In the genomic region with DNA sequence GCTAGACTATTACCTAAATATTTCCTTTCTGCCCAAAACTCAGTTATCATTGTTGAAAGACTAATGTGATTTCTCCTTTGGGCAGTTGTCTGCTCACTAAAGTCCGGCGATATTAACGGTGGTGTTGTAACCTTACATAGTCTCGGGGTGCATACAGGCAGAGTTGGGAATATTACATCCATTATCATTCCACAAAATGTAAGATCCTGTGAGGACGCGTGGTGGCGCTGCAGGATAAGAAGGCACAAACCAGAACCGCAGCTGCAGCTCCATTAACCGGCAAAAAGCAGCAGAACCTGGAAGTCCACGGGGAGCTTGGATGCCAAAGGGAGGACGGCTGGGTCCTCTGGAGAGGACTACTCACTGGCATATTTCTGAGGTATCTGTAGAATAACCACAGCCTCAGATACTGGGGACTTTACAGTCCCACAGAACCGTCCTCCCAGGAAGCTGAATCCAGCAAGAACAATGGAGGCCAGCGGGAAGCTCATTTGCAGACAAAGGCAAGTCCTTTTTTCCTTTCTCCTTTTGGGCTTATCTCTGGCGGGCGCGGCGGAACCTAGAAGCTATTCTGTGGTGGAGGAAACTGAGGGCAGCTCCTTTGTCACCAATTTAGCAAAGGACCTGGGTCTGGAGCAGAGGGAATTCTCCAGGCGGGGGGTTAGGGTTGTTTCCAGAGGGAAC, we compare ENCODE assay signal across 9 cellular contexts. TPM values are rescaled to one million over a fixed set of nuclear protein-coding genes. Genes with fewer than 3 reads are reported as not detected.
DNase-seq lines count a peak whose midpoint lies in the region; ATAC-seq and TF ChIP-seq lines count a peak whose summit lies in the region.
"Not testable (repeated sequence)": the region's sequence is repeated elsewhere in the genome, so short reads cannot be mapped to it uniquely, and the experiment has no call there.
"Had no signal": no experiment of that assay in that cellular context is flagged by ENCODE, and none has a peak within 500 bp of the region (broad histone marks: within the 10 kb centered on the region; RNA-seq: fewer than 3 reads in every experiment).

A gene (plus strand): TSS at position 264 of the 684 bp plus-strand sequence. CDS start 205 bp downstream, at position 469.

- H3K79me2 ChIP-seq in DND-41 (ENCODE audit: insufficient read depth, low read length) = not testable (repeated sequence)

- not testable (repeated sequence) for H3K4me1 ChIP-seq in DND-41 (ENCODE audit: insufficient read depth, low read length); muscle layer of duodenum (ENCODE audit: control insufficient read depth in 1 of 2, insufficient read depth in 2 of 2, low read length in 2 of 2)

- not testable (repeated sequence) for H4K20me1 ChIP-seq in DND-41 (ENCODE audit: insufficient read depth, low read length)

- H3K4me1 Mint-ChIP-seq in IgD-negative memory B cell = not testable (repeated sequence)

- H3K9me3 ChIP-seq in DND-41 (ENCODE audit: insufficient read depth, low read length, severe bottlenecking) = not testable (repeated sequence)
- H3K9me3 ChIP-seq in muscle layer of duodenum (ENCODE audit: control insufficient read depth in 1 of 2, low read length in 2 of 2) = peaks cover 26 to 67% of the 10 kb centered on the region in 2 donors

- not testable (repeated sequence) for H3K36me3 ChIP-seq in DND-41 (ENCODE audit: insufficient read depth, low read length); muscle layer of duodenum (ENCODE audit: control insufficient read depth in 1 of 2, insufficient read depth in 2 of 2, low read length in 2 of 2)

- H3K9me3 Mint-ChIP-seq in IgD-negative memory B cell = peaks cover 10 to 27% (median 18%) of the 10 kb centered on the region in 3 donors

- DNase-seq in DND-41 (peak; percentile 54), NCI-H748 (lab: John Stamatoyannopoulos, UW; ENCODE audit: unreplicated experiment) (peak; percentile 72), choroid plexus epithelial cell (ENCODE audit: low read depth) (peak; percentile 5), Right ventricle myocardium superior (peak; percentile 78)

- not testable (repeated sequence) for H2AFZ ChIP-seq in DND-41 (ENCODE audit: low read depth, low read length)

- H3K4me2 ChIP-seq in DND-41 (ENCODE audit: insufficient read depth, low read length) = not testable (repeated sequence)

- H3K27me3 ChIP-seq in DND-41 (ENCODE audit: insufficient read depth, low read length, poor library complexity); muscle layer of duodenum (ENCODE audit: low read depth, low read length): not testable (repeated sequence)

- H3K4me3 Mint-ChIP-seq in IgD-negative memory B cell = peak within 1 kb of the TSS in 2 of 4 donors; percentile 22 to 44

- intact Hi-C loops in Right ventricle myocardium superior (cut with DNase I) = not testable (repeated sequence)

- H3K27ac Mint-ChIP-seq in IgD-negative memory B cell = peak within 1 kb of the TSS in 2 of 3 donors; percentile 27 to 33

- peak; percentile 61 for TF ChIP-seq CTCF in DND-41 (IDR thresholded peaks at IDR 0.05; ENCODE audit: borderline replicate concordance, extremely low read depth, low read length, poor library complexity, severe bottlenecking)
- TF ChIP-seq CTCF in VCaP (conservative IDR thresholded peaks at IDR 0.05) = peak; percentile 47
- TF ChIP-seq CTCF in choroid plexus epithelial cell (conservative IDR thresholded peaks at IDR 0.05; ENCODE audit: low read depth, low read length) = not testable (repeated sequence)

- ATAC-seq in DND-41 (ENCODE audit: insufficient read depth, low read depth) = peak; percentile 73
- ATAC-seq in Right ventricle myocardium superior (ENCODE audit: poor library complexity) = peak; percentile 96

- not testable (repeated sequence) for H3K27ac ChIP-seq in DND-41 (ENCODE audit: low read length); VCaP; muscle layer of duodenum (ENCODE audit: low read length); temporal lobe (ENCODE audit: low read depth, low read length)

- not testable (repeated sequence) for H3K4me3 ChIP-seq in DND-41 (ENCODE audit: low read depth in 1 of 2, low read length in 2 of 2); choroid plexus epithelial cell (ENCODE audit: low read depth, low read length)
- H3K4me3 ChIP-seq in muscle layer of duodenum (ENCODE audit: low read depth in 1 of 2, low read length in 2 of 2) = peak within 1 kb of the TSS; percentile 37 to 41

- not testable (repeated sequence) for H3K27me3 Mint-ChIP-seq in IgD-negative memory B cell

- not testable (repeated sequence) for H3K36me3 Mint-ChIP-seq in IgD-negative memory B cell

- not testable (repeated sequence) for H3K9ac ChIP-seq in DND-41 (ENCODE audit: low read depth, low read length)

RNA-seq across cellular contexts. Expression of the gene that starts here (rescaled TPM):
- 0.05 TPM for polyA plus RNA-seq in IgD-negative memory B cell
- total RNA-seq in Right ventricle myocardium superior (2.8 TPM), temporal lobe (10.6 TPM)
- total RNA-seq: Caco-2 had no signal

Comparison
In these comparisons a context has a peak if more than half of its experiments do, and no peak if none do; other contexts are left out.
1. DNase-seq: peak in every context shown above with its lines; median percentile 78 in Right ventricle myocardium superior; 72 in NCI-H748; 54 in DND-41; 5 in choroid plexus epithelial cell.